8 cellular contexts compared by ENCODE assay signal in genomic region chr3:24237971-24238767, GRCh38.
DNase-seq lines count a peak whose midpoint lies in the region; ATAC-seq and TF ChIP-seq lines count a peak whose summit lies in the region.

No MANE protein-coding gene starts in this region.

- H2AFZ ChIP-seq in fibroblast of lung (ENCODE audit: low read length), result no peak overlapping the region

- H3K27ac Mint-ChIP-seq in CD8-positive, alpha-beta T cell, result no peak overlapping the region
- H3K27ac Mint-ChIP-seq in nephron, result no peak overlapping the region

- no peak overlapping the region for H3K4me3 Mint-ChIP-seq in CD8-positive, alpha-beta T cell
- H3K4me3 Mint-ChIP-seq in nephron, result no peak overlapping the region

- no peaks in the 10 kb centered on the region for H3K36me3 ChIP-seq in CD8-positive, alpha-beta T cell (ENCODE audit: insufficient read depth, low read length)
- H3K36me3 ChIP-seq in WERI-Rb-1 (no peaks in the 10 kb centered on the region), fibroblast of lung (ENCODE audit: control insufficient read depth, insufficient read depth, low read length) (no peaks in the 10 kb centered on the region)

- no peaks in the 10 kb centered on the region for H3K27me3 ChIP-seq in CD8-positive, alpha-beta T cell (ENCODE audit: insufficient read depth, low read length)
- H3K27me3 ChIP-seq in WERI-Rb-1 (ENCODE audit: insufficient read depth, low read depth, severe bottlenecking) (no peaks in the 10 kb centered on the region), fibroblast of lung (ENCODE audit: control insufficient read depth, insufficient read depth, low read length) (no peaks in the 10 kb centered on the region)

- no peaks in the 10 kb centered on the region for H3K9me3 Mint-ChIP-seq in CD8-positive, alpha-beta T cell
- no peaks in the 10 kb centered on the region for H3K9me3 Mint-ChIP-seq in nephron

- H3K9ac ChIP-seq in fibroblast of lung (ENCODE audit: insufficient read depth, low read length), result no peak overlapping the region

- H3K36me3 Mint-ChIP-seq in CD8-positive, alpha-beta T cell, result no peaks in the 10 kb centered on the region
- H3K36me3 Mint-ChIP-seq in nephron (ENCODE audit: low read depth), result no peaks in the 10 kb centered on the region

- CTCF ChIA-PET in CD8-positive, alpha-beta T cell (lab: Charles Lee), result interaction anchor here (0.6 to 3.4 kb wide), 4 partner anchors 13 to 349 kb away, joined by 3 to 20 read pairs (median 4); no protein-coding TSS in a partner anchor

- H3K27ac ChIP-seq in CD8-positive, alpha-beta T cell (ENCODE audit: low read depth, low read length), result no peak overlapping the region
- H3K27ac ChIP-seq in WERI-Rb-1 (peak overlapping the region; percentile 9; the same call in 1 of the 2 replicates), fibroblast of lung (ENCODE audit: insufficient read depth, low read length) (peak overlapping the region; percentile 0)

- H4K20me1 ChIP-seq in fibroblast of lung (ENCODE audit: control insufficient read depth, extremely low read depth, insufficient read depth, low read length), result no peaks in the 10 kb centered on the region

- peaks cover 3% of the 10 kb centered on the region for H3K27me3 Mint-ChIP-seq in CD8-positive, alpha-beta T cell (ENCODE audit: low read depth)
- H3K27me3 Mint-ChIP-seq in nephron (ENCODE audit: low read depth), result no peaks in the 10 kb centered on the region

- no peaks in the 10 kb centered on the region for H3K79me2 ChIP-seq in fibroblast of lung (ENCODE audit: control insufficient read depth, insufficient read depth, low read length)

- peak overlapping the region; percentile 3 for H3K4me2 ChIP-seq in fibroblast of lung (ENCODE audit: extremely low read depth, insufficient read depth, low read length)

- intact Hi-C loops in CD8-positive, alpha-beta T cell (cut with DNase I, micrococcal nuclease), result loop anchor here in 1 of 2 experiments (1.0 kb wide), 2 partner anchors 239 to 350 kb away; no protein-coding TSS in a partner anchor

- POLR2A ChIA-PET in CD8-positive, alpha-beta T cell (lab: Charles Lee), result no interaction called here

- no peaks in the 10 kb centered on the region for H3K4me1 Mint-ChIP-seq in CD8-positive, alpha-beta T cell (ENCODE audit: low read depth)
- H3K4me1 Mint-ChIP-seq in nephron, result peaks cover 35% of the 10 kb centered on the region

- H3K4me1 ChIP-seq in CD8-positive, alpha-beta T cell (ENCODE audit: insufficient read depth, low read length), result no peaks in the 10 kb centered on the region
- peaks cover 14% of the 10 kb centered on the region for H3K4me1 ChIP-seq in fibroblast of lung (ENCODE audit: control insufficient read depth, extremely low read depth, insufficient read depth, low read length)

- peak; percentile 62 for ATAC-seq in CD8-positive, alpha-beta T cell
- peak; percentile 63 for ATAC-seq in GM18520 (IDR thresholded peaks at IDR 0.05; ENCODE audit: unreplicated experiment)
- ATAC-seq in HG02943 (IDR thresholded peaks at IDR 0.05; ENCODE audit: low read depth, unreplicated experiment), result peak; percentile 81

- H3K4me3 ChIP-seq in CD8-positive, alpha-beta T cell (ENCODE audit: low read depth, low read length), result no peak overlapping the region
- H3K4me3 ChIP-seq in WERI-Rb-1 (ENCODE audit: low read depth, low read length), result no peak overlapping the region
- no peak overlapping the region for H3K4me3 ChIP-seq in fibroblast of lung (replicated peaks in 1 of 4; ENCODE audit: control extremely low read depth in 1 of 4, insufficient read depth in 1 of 4, low read depth in 3 of 4, low read length in 4 of 4)

- peak; percentile 19 for TF ChIP-seq CTCF in CD8-positive, alpha-beta T cell (IDR thresholded peaks at IDR 0.05)
- peak; percentile 60 for TF ChIP-seq CTCF in WERI-Rb-1 (IDR thresholded peaks at IDR 0.05; ENCODE audit: low read depth, low read length)
- TF ChIP-seq CTCF in fibroblast of lung (conservative IDR thresholded peaks at IDR 0.05 in 1 of 2, IDR thresholded peaks at IDR 0.05 in 1 of 2; ENCODE audit: low read depth in 1 of 2, low read length in 2 of 2), result peak; percentile 84
- peak; percentile 47 to 51 (median 50) for TF ChIP-seq CTCF in nephron (IDR thresholded peaks at IDR 0.05; ENCODE audit: unreplicated experiment in 3 of 3)

- peak in 1 of 7 experiments; percentile 16 for DNase-seq in CD8-positive, alpha-beta T cell
- peak; percentile 20 for DNase-seq in NCI-H1694 treated with DMSO at 0.1 percent for 48 hours (lab: John Stamatoyannopoulos, UW)
- DNase-seq in WERI-Rb-1, result peak; percentile 47
- peak; percentile 95 to 96 for DNase-seq in fibroblast of lung (ENCODE audit: low read depth in 2 of 2)
- no peak for DNase-seq in activated gamma-delta T cell (lab: John Stamatoyannopoulos, UW)

- H3K9me3 ChIP-seq in CD8-positive, alpha-beta T cell (ENCODE audit: low read length), result no peaks in the 10 kb centered on the region
- no peaks in the 10 kb centered on the region for H3K9me3 ChIP-seq in WERI-Rb-1 (ENCODE audit: severe bottlenecking)
- no peaks in the 10 kb centered on the region for H3K9me3 ChIP-seq in fibroblast of lung (ENCODE audit: control insufficient read depth, insufficient read depth, low read depth, low read length)

Comparison
In these comparisons a context has a peak if more than half of its experiments do, and no peak if none do; other contexts are left out.
1. CTCF ChIP-seq: peak in every context shown above with its lines; median percentile 84 in fibroblast of lung; 60 in WERI-Rb-1; 50 in nephron; 19 in CD8-positive, alpha-beta T cell.